In the genomic region with DNA sequence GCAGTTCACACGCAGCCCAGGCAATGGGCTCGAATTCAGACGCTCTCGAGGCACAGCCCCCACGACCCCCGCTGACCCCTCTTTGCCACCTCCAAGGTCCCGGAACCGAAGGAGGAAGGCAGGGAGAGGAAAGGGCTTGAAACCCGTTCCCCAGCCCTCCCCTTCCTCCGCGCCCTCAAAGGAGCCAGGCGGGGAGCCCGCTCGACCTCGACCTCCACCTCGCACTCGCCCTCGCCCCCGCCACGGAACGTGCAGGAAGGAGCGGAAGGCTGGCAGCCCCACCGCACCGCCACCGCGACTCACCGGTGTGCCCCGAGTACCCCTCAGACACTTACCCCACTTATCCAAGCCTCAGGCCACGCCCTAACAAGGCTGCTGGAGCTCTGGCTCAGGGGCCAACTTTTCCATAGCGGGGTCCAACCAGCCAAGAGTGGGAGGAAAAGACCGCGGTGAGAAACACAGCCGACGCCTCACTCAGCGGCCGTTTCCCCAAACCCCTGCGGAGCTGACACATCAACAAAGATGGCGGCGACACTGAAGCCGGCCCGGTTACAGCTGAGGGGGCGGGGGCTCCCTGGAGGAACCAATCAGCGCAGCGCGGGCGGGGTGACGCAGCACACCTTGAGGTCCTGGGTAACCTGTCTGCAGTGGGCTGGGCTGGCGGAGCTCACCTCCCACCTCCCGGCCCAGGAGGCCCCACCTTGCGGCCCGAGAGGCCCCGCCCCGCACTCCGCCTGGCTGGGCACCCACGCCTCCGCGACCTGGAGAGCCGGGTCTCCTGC, we compare ENCODE assay signal across 7 cellular contexts. TPM values are rescaled to one million over a fixed set of nuclear protein-coding genes. Genes with fewer than 3 reads are reported as not detected.
DNase-seq lines count a peak whose midpoint lies in the region; ATAC-seq and TF ChIP-seq lines count a peak whose summit lies in the region.

A gene (minus strand): TSS at position 524 of the 782 bp plus-strand sequence. CDS start 10,935 bp downstream, outside the sequence.

- H3K4me3 ChIP-seq in astrocyte of the spinal cord (ENCODE audit: low read depth, low read length), result peak within 1 kb of the TSS; percentile 97
- H3K4me3 ChIP-seq in hepatocyte, result peak within 1 kb of the TSS; percentile 85

- no peaks in the 10 kb centered on the region for H3K9me3 ChIP-seq in hepatocyte (ENCODE audit: low read depth)

- H3K27me3 ChIP-seq in hepatocyte, result no peaks in the 10 kb centered on the region

- DNase-seq in NCI-H1930 (lab: John Stamatoyannopoulos, UW), result peak; percentile 84 to 91
- DNase-seq in T1000 (lab: John Stamatoyannopoulos, UW), result peak; percentile 85
- peak; percentile 90 for DNase-seq in astrocyte of the spinal cord (ENCODE audit: low read depth, low spot score)
- peak; percentile 98 for DNase-seq in hepatocyte (ENCODE audit: low spot score)
- peak; percentile 95 for DNase-seq in retina

- no peaks in the 10 kb centered on the region for H3K36me3 ChIP-seq in hepatocyte (replicated peaks; ENCODE audit: insufficient read depth, low read depth)

- TF ChIP-seq CTCF in astrocyte of the spinal cord (IDR thresholded peaks at IDR 0.05; ENCODE audit: low read depth, low read length) (no peak), hepatocyte (IDR thresholded peaks at IDR 0.05; ENCODE audit: poor library complexity) (no peak)

- H2AFZ ChIP-seq in hepatocyte, result peak within 1 kb of the TSS; percentile 87

- no peaks in the 10 kb centered on the region for H3K9me2 ChIP-seq in hepatocyte (replicated peaks; ENCODE audit: insufficient read depth)

- peak; percentile 99 for ATAC-seq in GM18511 (IDR thresholded peaks at IDR 0.05; ENCODE audit: unreplicated experiment)
- peak; percentile 99 for ATAC-seq in HG02973 (IDR thresholded peaks at IDR 0.05; ENCODE audit: unreplicated experiment)

- H3K4me1 ChIP-seq in hepatocyte (ENCODE audit: insufficient read depth), result peaks cover 3% of the 10 kb centered on the region

- 2% methylated on average over 28 of the region's 58 CpGs for WGBS in hepatocyte (ENCODE audit: low lambda C conversion rate, missing lambda C conversion rate)

- in situ Hi-C loops in astrocyte of the spinal cord (cut with HindIII; ENCODE audit: low sequenced_read_pairs), result no loop called here

- peak within 1 kb of the TSS; percentile 82 for H3K4me2 ChIP-seq in hepatocyte

- H3K79me2 ChIP-seq in hepatocyte, result peaks cover 50% of the 10 kb centered on the region

- peak within 1 kb of the TSS; percentile 98 for H3K27ac ChIP-seq in hepatocyte

- H4K20me1 ChIP-seq in hepatocyte (ENCODE audit: insufficient read depth, poor library complexity, severe bottlenecking), result peaks cover 15% of the 10 kb centered on the region

RNA-seq across cellular contexts. Expression of the gene that starts here (rescaled TPM):
- total RNA-seq in hepatocyte, result 30.1 and 32.4 TPM in 2 replicates
- 14.9 and 18.8 TPM in 2 replicates for polyA plus RNA-seq in hepatocyte

Comparison
In these comparisons a context has a peak if more than half of its experiments do, and no peak if none do; other contexts are left out.
1. Peak in every context shown above with its lines: DNase-seq, ATAC-seq, H3K4me3 ChIP-seq and H3K27ac ChIP-seq.